13 cellular contexts compared by ENCODE assay signal in genomic region chr1:113768916-113769598, GRCh38. TPM values are rescaled to one million over a fixed set of nuclear protein-coding genes. Genes with fewer than 3 reads are reported as not detected.
DNase-seq lines count a peak whose midpoint lies in the region; ATAC-seq and TF ChIP-seq lines count a peak whose summit lies in the region.
"Had no signal": no experiment of that assay in that cellular context is flagged by ENCODE, and none has a peak within 500 bp of the region (broad histone marks: within the 10 kb centered on the region; RNA-seq: fewer than 3 reads in every experiment).

No MANE protein-coding gene starts in this region.

- H3K27me3 ChIP-seq in CD8-positive, alpha-beta memory T cell (ENCODE audit: insufficient read depth, low read length, poor library complexity, severe bottlenecking): no peaks in the 10 kb centered on the region
- H3K27me3 ChIP-seq in HUES48 (ENCODE audit: control insufficient read depth, insufficient read depth, low read length) (no peaks in the 10 kb centered on the region), muscle layer of colon (ENCODE audit: control insufficient read depth in 1 of 2, insufficient read depth in 2 of 2, low read length in 2 of 2) (no peaks in the 10 kb centered on the region)

- no peak for TF ChIP-seq CTCF in activated CD8-positive, alpha-beta T cell treated with anti-CD3 and anti-CD28 coated beads for 36 hours (IDR thresholded peaks at IDR 0.05)

- H3K9me3 Mint-ChIP-seq in CD8-positive, alpha-beta memory T cell: no peaks in the 10 kb centered on the region
- H3K9me3 Mint-ChIP-seq in activated CD8-positive, alpha-beta T cell treated with anti-CD3 and anti-CD28 coated beads for 36 hours: no peaks in the 10 kb centered on the region
- H3K9me3 Mint-ChIP-seq: IgD-negative memory B cell had no signal

- peaks cover 12% of the 10 kb centered on the region for H3K4me1 ChIP-seq in CD8-positive, alpha-beta memory T cell (ENCODE audit: insufficient read depth, low read length)
- H3K4me1 ChIP-seq in HUES48 (ENCODE audit: control insufficient read depth, insufficient read depth, low read length) (peaks cover 47% of the 10 kb centered on the region), muscle layer of colon (ENCODE audit: insufficient read depth, low read length) (peaks cover 63% of the 10 kb centered on the region)

- peaks cover 20% of the 10 kb centered on the region for H3K36me3 ChIP-seq in CD8-positive, alpha-beta memory T cell (ENCODE audit: insufficient read depth, low read length)
- H3K36me3 ChIP-seq in HUES48 (ENCODE audit: control insufficient read depth, insufficient read depth, low read length): peaks cover 39% of the 10 kb centered on the region
- H3K36me3 ChIP-seq in muscle layer of colon (ENCODE audit: insufficient read depth, low read length): peaks cover 4% of the 10 kb centered on the region

- H3K27ac Mint-ChIP-seq in CD8-positive, alpha-beta memory T cell: peak overlapping the region; percentile 5 to 84 (median 46)
- H3K27ac Mint-ChIP-seq in activated CD8-positive, alpha-beta T cell treated with anti-CD3 and anti-CD28 coated beads for 36 hours: peak overlapping the region; percentile 18

- CTCF ChIA-PET in CD8-positive, alpha-beta memory T cell (lab: Charles Lee): no interaction called here
- CTCF ChIA-PET in activated CD8-positive, alpha-beta T cell treated with anti-CD3 and anti-CD28 coated beads for 36 hours (lab: Charles Lee): interaction anchor here (1.0 kb wide), 1 partner anchor 10 kb away, joined by 3 read pairs; the partner anchor contains the start of gene PHTF1

- H3K27ac ChIP-seq in CD8-positive, alpha-beta memory T cell (ENCODE audit: low read depth, low read length): no peak overlapping the region
- H3K27ac ChIP-seq in HUES48 (ENCODE audit: low read depth, low read length): peak overlapping the region; percentile 71
- peak overlapping the region; percentile 49 for H3K27ac ChIP-seq in muscle layer of colon (ENCODE audit: low read depth, low read length)
- H3K27ac ChIP-seq: WERI-Rb-1 had no signal

- no peak for ATAC-seq in activated CD8-positive, alpha-beta T cell treated with anti-CD3 and anti-CD28 coated beads for 36 hours
- ATAC-seq in GM19395 (IDR thresholded peaks at IDR 0.05; ENCODE audit: unreplicated experiment): no peak

- H3K27me3 Mint-ChIP-seq in CD8-positive, alpha-beta memory T cell: no peaks in the 10 kb centered on the region
- no peaks in the 10 kb centered on the region for H3K27me3 Mint-ChIP-seq in activated CD8-positive, alpha-beta T cell treated with anti-CD3 and anti-CD28 coated beads for 36 hours
- H3K27me3 Mint-ChIP-seq: IgD-negative memory B cell had no signal

- peaks cover 0 to 71% (median 31%) of the 10 kb centered on the region in 3 donors for H3K36me3 Mint-ChIP-seq in CD8-positive, alpha-beta memory T cell
- peaks cover 28% of the 10 kb centered on the region for H3K36me3 Mint-ChIP-seq in activated CD8-positive, alpha-beta T cell treated with anti-CD3 and anti-CD28 coated beads for 36 hours (ENCODE audit: low read depth)

- H3K9ac ChIP-seq in HUES48 (ENCODE audit: low read depth, low read length) (no peak overlapping the region), muscle layer of colon (ENCODE audit: low read length) (no peak overlapping the region)

- POLR2A ChIA-PET in CD8-positive, alpha-beta memory T cell (lab: Charles Lee): no interaction called here
- POLR2A ChIA-PET in activated CD8-positive, alpha-beta T cell treated with anti-CD3 and anti-CD28 coated beads for 36 hours (lab: Charles Lee): interaction anchor here (2.4 kb wide), 1 partner anchor 10 kb away, joined by 13 read pairs; the partner anchor contains the start of gene PHTF1

- H3K4me1 Mint-ChIP-seq in CD8-positive, alpha-beta memory T cell: peaks cover 43 to 61% (median 44%) of the 10 kb centered on the region in 3 donors
- peaks cover 45% of the 10 kb centered on the region for H3K4me1 Mint-ChIP-seq in activated CD8-positive, alpha-beta T cell treated with anti-CD3 and anti-CD28 coated beads for 36 hours (ENCODE audit: low read depth)

- no peak overlapping the region for H3K4me3 ChIP-seq in CD8-positive, alpha-beta memory T cell (ENCODE audit: low read length)
- H3K4me3 ChIP-seq in HUES48 (ENCODE audit: low read depth, low read length) (peak overlapping the region; percentile 1; the same call in 1 of the 2 replicates), muscle layer of colon (ENCODE audit: low read depth in 1 of 2, low read length in 2 of 2) (no peak overlapping the region)

- H3K4me3 Mint-ChIP-seq in CD8-positive, alpha-beta memory T cell: peak overlapping the region in 4 of 7 donors; percentile 3 to 28 (median 9)
- H3K4me3 Mint-ChIP-seq in activated CD8-positive, alpha-beta T cell treated with anti-CD3 and anti-CD28 coated beads for 36 hours: no peak overlapping the region
- H3K4me3 Mint-ChIP-seq: IgD-negative memory B cell had no signal

- intact Hi-C loops in activated CD8-positive, alpha-beta T cell treated with anti-CD3 and anti-CD28 coated beads for 36 hours (cut with micrococcal nuclease): no loop called here

- DNase-seq in CD8-positive, alpha-beta memory T cell: no peak
- DNase-seq in activated CD8-positive, alpha-beta T cell treated with anti-CD3 and anti-CD28 coated beads for 36 hours: no peak
- DNase-seq in LoVo (ENCODE audit: low spot score) (no peak), islet precursor cell (no peak)
- DNase-seq: activated T-cell treated with anti-CD3 and anti-CD28 coated beads for 4 hours, NCI-H146, NCI-H69, Right ventricle myocardium superior, WERI-Rb-1 had no signal

- H3K9me3 ChIP-seq in CD8-positive, alpha-beta memory T cell (ENCODE audit: low read length): no peaks in the 10 kb centered on the region
- H3K9me3 ChIP-seq in HUES48 (ENCODE audit: control insufficient read depth, insufficient read depth, low read length) (no peaks in the 10 kb centered on the region), muscle layer of colon (ENCODE audit: low read length) (no peaks in the 10 kb centered on the region)

RNA-seq across cellular contexts. Expression of gene PHTF1, which starts 9.8 kb away (rescaled TPM):
- total RNA-seq in CD8-positive, alpha-beta memory T cell: 10 to 100 TPM; 17.5 to 17.8 TPM
- 14.5 TPM for polyA plus RNA-seq in CD8-positive, alpha-beta memory T cell
- total RNA-seq in activated CD8-positive, alpha-beta T cell treated with anti-CD3 and anti-CD28 coated beads for 36 hours: 10 to 100 TPM; 13.1 to 14.4 TPM

RNA-seq across cellular contexts. Expression of gene RSBN1, which starts 43.2 kb away (rescaled TPM):
- 10 to 100 TPM; 18.5 to 19.2 TPM for total RNA-seq in CD8-positive, alpha-beta memory T cell
- polyA plus RNA-seq in CD8-positive, alpha-beta memory T cell: 44.5 TPM
- 10 to 100 TPM; 25.6 to 28.3 TPM for total RNA-seq in activated CD8-positive, alpha-beta T cell treated with anti-CD3 and anti-CD28 coated beads for 36 hours
